8 cellular contexts compared by ENCODE assay signal in the genomic region with DNA sequence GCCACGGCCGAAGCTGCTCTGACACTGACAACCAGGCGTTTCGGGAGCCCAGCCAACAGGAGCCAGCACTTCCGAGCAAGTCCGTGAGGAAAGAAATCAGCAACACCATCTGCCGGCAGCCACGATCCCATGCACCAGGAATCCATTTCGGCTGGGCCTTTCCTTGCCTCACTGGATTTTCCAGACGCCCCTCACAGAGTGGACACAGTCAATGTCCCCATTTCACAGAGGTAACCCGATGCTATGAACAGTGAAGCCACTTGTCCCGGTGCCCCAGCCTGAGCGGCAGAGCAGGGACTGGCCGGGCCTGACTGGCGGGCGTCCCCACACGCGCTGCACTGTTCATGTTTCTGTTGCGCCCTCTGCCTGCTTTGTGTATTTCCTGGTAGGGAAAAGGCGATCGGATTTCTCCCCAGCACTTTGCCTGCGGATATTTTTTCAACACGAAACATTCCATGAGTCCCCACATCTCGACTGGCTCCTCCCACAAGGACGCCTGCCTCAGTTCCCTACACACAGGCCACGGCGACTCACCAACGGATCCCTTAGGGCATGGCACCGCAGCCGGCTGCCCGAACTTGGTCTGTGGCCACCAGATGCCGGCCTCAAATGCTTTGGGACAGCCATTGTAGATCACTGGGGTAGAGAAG. TPM values are rescaled to one million over a fixed set of nuclear protein-coding genes. Genes with fewer than 3 reads are reported as not detected.
DNase-seq lines count a peak whose midpoint lies in the region; ATAC-seq and TF ChIP-seq lines count a peak whose summit lies in the region.

No MANE protein-coding gene starts in this region.

- H3K27me3 Mint-ChIP-seq in H9 (ENCODE audit: low read depth) = no peaks in the 10 kb centered on the region

- no peaks in the 10 kb centered on the region for H3K79me2 ChIP-seq in H9 (ENCODE audit: insufficient read depth, low read length)

- TF ChIP-seq CTCF in H9 (conservative IDR thresholded peaks at IDR 0.05) = no peak

- DNase-seq in H9 = no peak
- peak; percentile 74 for DNase-seq in left cardiac atrium
- peak; percentile 20 for DNase-seq in skeletal muscle cell (ENCODE audit: low read depth)
- no peak for DNase-seq in ecto neural progenitor cell (ENCODE audit: low spot score)

- intact Hi-C loops in left cardiac atrium (cut with DNase I) = no loop called here

- H4K8ac ChIP-seq in H9 (replicated peaks; ENCODE audit: insufficient read length, low read depth, low read length) = no peak overlapping the region

- no peak overlapping the region for H2BK120ac ChIP-seq in H9 (ENCODE audit: low read depth, low read length, poor library complexity, severe bottlenecking)

- no peak overlapping the region for H3K4me3 Mint-ChIP-seq in H9

- H3K4me2 ChIP-seq in H9 (ENCODE audit: insufficient read depth, insufficient read length, low read length) = no peak overlapping the region

- no peak overlapping the region for H3K56ac ChIP-seq in H9 (ENCODE audit: insufficient read length, low read depth, low read length)

- no peak overlapping the region for H3T11ph ChIP-seq in H9 (ENCODE audit: low read length)

- peak overlapping the region; percentile 34 for H3K4me3 ChIP-seq in skeletal muscle cell (ENCODE audit: low read depth, low read length)

- no peaks in the 10 kb centered on the region for H3K9me3 ChIP-seq in H9 (ENCODE audit: control insufficient read depth, low read depth, low read length)

- no peak overlapping the region for H4K91ac ChIP-seq in H9 (ENCODE audit: insufficient read length, low read depth, low read length)

- no peak overlapping the region for H3K14ac ChIP-seq in H9 (ENCODE audit: insufficient read depth, low read length)

- WGBS in H9 (ENCODE audit: extremely low coverage, insufficient read length, low lambda C conversion rate) = no CpG with 5 or more reads among the region's 32 CpGs

- no peak overlapping the region for H2BK5ac ChIP-seq in H9 (ENCODE audit: insufficient read length, low read length)

- no peaks in the 10 kb centered on the region for H3K23me2 ChIP-seq in H9 (ENCODE audit: insufficient read length, low read depth, low read length, poor library complexity, severe bottlenecking)

- H2BK12ac ChIP-seq in H9 (ENCODE audit: insufficient read length, low read depth, low read length) = no peak overlapping the region

- H2BK20ac ChIP-seq in H9 (ENCODE audit: low read depth, low read length, poor library complexity, severe bottlenecking) = no peak overlapping the region

- H3K27ac ChIP-seq in H9 (ENCODE audit: insufficient read length, low read depth, low read length) = no peak overlapping the region

- no peak overlapping the region for H4K5ac ChIP-seq in H9 (ENCODE audit: insufficient read length, low read depth, low read length)

- H3K36me3 Mint-ChIP-seq in H9 (ENCODE audit: insufficient read depth in 1 of 3, low read depth in 3 of 3) = peaks cover 0 to 22% (median 10%) of the 10 kb centered on the region in 3 experiments; a peak in 3 of 7 replicates

- H3K9me3 Mint-ChIP-seq in H9 = no peaks in the 10 kb centered on the region

- no peak overlapping the region for H3K18ac ChIP-seq in H9 (ENCODE audit: insufficient read length, low read depth, low read length)

- no peaks in the 10 kb centered on the region for H3K27me3 ChIP-seq in H9 (ENCODE audit: insufficient read depth, low read length)

- no peak overlapping the region for H2BK15ac ChIP-seq in H9 (ENCODE audit: low read depth, low read length)

- H3K4ac ChIP-seq in H9 (ENCODE audit: low read depth, low read length) = no peak overlapping the region

- peak; percentile 90 for ATAC-seq in SK-N-SH treated with all-trans-retinoic acid at 6 μM for 48 hours
- ATAC-seq in left cardiac atrium = peak; percentile 60 to 70
- ATAC-seq in GM21529 (IDR thresholded peaks at IDR 0.05; ENCODE audit: unreplicated experiment) = no peak
- no peak for ATAC-seq in HG02763 (IDR thresholded peaks at IDR 0.05; ENCODE audit: unreplicated experiment)
- ATAC-seq in GM18870 (IDR thresholded peaks at IDR 0.05; ENCODE audit: unreplicated experiment) = no peak

- no peak overlapping the region for H2AK5ac ChIP-seq in H9 (ENCODE audit: insufficient read length, low read length)

- peaks cover 2 to 6% of the 10 kb centered on the region in 2 experiments; a peak in 3 of 4 replicates for H3K4me1 Mint-ChIP-seq in H9

- peak overlapping the region; percentile 69 to 86 (median 77) for H3K27ac Mint-ChIP-seq in H9

- no peak overlapping the region for H2AFZ ChIP-seq in H9 (ENCODE audit: low read length)

- H4K20me1 ChIP-seq in H9 (ENCODE audit: control insufficient read depth, insufficient read depth, insufficient read length) = no peaks in the 10 kb centered on the region

- no peak overlapping the region for H3K23ac ChIP-seq in H9 (ENCODE audit: insufficient read length, low read depth, low read length)

- no peaks in the 10 kb centered on the region for H3K4me1 ChIP-seq in H9 (ENCODE audit: insufficient read depth, low read length)

- H3K79me1 ChIP-seq in H9 (ENCODE audit: insufficient read depth, low read depth, low read length, poor library complexity, severe bottlenecking) = no peaks in the 10 kb centered on the region

- no peak overlapping the region for H3K9ac ChIP-seq in H9 (ENCODE audit: extremely low read depth, insufficient read length, low read length)

TF ChIP-seq in SK-N-SH treated with all-trans-retinoic acid at 6 μM for 48 hours, 23 proteins besides CTCF, POLR2A, EP300 and RAD21:
- TF ChIP-seq ARNTL (CRISPR knock-in tag; IDR thresholded peaks at IDR 0.05; ENCODE audit: borderline replicate concordance, low read depth) (no peak), ZFP30 (CRISPR knock-in tag; IDR thresholded peaks at IDR 0.05) (no peak)
- TF ChIP-seq, protein P1, sequence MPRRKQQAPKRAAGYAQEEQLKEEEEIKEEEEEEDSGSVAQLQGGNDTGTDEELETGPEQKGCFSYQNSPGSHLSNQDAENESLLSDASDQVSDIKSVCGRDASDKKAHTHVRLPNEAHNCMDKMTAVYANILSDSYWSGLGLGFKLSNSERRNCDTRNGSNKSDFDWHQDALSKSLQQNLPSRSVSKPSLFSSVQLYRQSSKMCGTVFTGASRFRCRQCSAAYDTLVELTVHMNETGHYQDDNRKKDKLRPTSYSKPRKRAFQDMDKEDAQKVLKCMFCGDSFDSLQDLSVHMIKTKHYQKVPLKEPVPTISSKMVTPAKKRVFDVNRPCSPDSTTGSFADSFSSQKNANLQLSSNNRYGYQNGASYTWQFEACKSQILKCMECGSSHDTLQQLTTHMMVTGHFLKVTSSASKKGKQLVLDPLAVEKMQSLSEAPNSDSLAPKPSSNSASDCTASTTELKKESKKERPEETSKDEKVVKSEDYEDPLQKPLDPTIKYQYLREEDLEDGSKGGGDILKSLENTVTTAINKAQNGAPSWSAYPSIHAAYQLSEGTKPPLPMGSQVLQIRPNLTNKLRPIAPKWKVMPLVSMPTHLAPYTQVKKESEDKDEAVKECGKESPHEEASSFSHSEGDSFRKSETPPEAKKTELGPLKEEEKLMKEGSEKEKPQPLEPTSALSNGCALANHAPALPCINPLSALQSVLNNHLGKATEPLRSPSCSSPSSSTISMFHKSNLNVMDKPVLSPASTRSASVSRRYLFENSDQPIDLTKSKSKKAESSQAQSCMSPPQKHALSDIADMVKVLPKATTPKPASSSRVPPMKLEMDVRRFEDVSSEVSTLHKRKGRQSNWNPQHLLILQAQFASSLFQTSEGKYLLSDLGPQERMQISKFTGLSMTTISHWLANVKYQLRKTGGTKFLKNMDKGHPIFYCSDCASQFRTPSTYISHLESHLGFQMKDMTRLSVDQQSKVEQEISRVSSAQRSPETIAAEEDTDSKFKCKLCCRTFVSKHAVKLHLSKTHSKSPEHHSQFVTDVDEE (CRISPR knock-in tag; IDR thresholded peaks at IDR 0.05) = no peak

RNA-seq across cellular contexts. Expression of a gene that starts 55.3 kb away (rescaled TPM):
- total RNA-seq in H9 (2021) = 82.5 and 86.3 TPM in 2 replicates
- total RNA-seq in left cardiac atrium = 10 to 100 TPM; 27.5 to 41.9 TPM

Comparison
In these comparisons a context has a peak if more than half of its experiments do, and no peak if none do; other contexts are left out.
1. DNase-seq: peak in left cardiac atrium (single experiment) and skeletal muscle cell (single experiment); none in H9 (single experiment) and ecto neural progenitor cell (single experiment).
2. ATAC-seq: peak in SK-N-SH treated with all-trans-retinoic acid at 6 μM for 48 hours (single experiment) and left cardiac atrium (2 of 2); none in GM21529 (single experiment), HG02763 (single experiment) and GM18870 (single experiment).